8 cellular contexts compared by ENCODE assay signal in genomic region chr16:28845173-28846079, GRCh38. TPM values are rescaled to one million over a fixed set of nuclear protein-coding genes. Genes with fewer than 3 reads are reported as not detected.
DNase-seq lines count a peak whose midpoint lies in the region; ATAC-seq and TF ChIP-seq lines count a peak whose summit lies in the region.

No MANE protein-coding gene starts in this region.

- no peak for TF ChIP-seq CTCF in PC-9 (conservative IDR thresholded peaks at IDR 0.05)
- TF ChIP-seq CTCF in lower lobe of right lung (IDR thresholded peaks at IDR 0.05): no peak

- POLR2A ChIA-PET in PC-9 (lab: Charles Lee; ENCODE audit: unreplicated experiment): interaction anchor here (0.5 to 2.5 kb wide), 6 partner anchors 14 to 259 kb away, joined by 3 to 29 read pairs (median 6); partner anchors contain the start of genes ATXN2L and SH2B1

- H3K9me3 ChIP-seq in PC-9 (ENCODE audit: insufficient read depth, low read depth) (no peaks in the 10 kb centered on the region), lower lobe of right lung (no peaks in the 10 kb centered on the region), subcutaneous abdominal adipose tissue (ENCODE audit: control insufficient read depth in 5 of 5, low read length in 5 of 5) (no peaks in the 10 kb centered on the region)

- intact Hi-C loops in PC-9 (cut with micrococcal nuclease; ENCODE audit: unreplicated experiment) (loop anchor here (1.0 kb wide), 4 partner anchors 18 to 100 kb away; partner anchors contain the start of genes RABEP2 and SH2B1), lower lobe of right lung (cut with DNase I) (no loop called here)

- H3K9ac ChIP-seq in subcutaneous abdominal adipose tissue (ENCODE audit: low read length in 5 of 5): peak overlapping the region; percentile 68 to 99 (median 94)

- peak overlapping the region; percentile 83 for H3K4me2 ChIP-seq in PC-9

- H3F3A ChIP-seq in PC-9 (ENCODE audit: insufficient read depth, low read depth): peaks cover 46% of the 10 kb centered on the region

- CTCF ChIA-PET in PC-9 (lab: Charles Lee): interaction anchor here (0.5 to 1.0 kb wide), 3 partner anchors 18 to 100 kb away, joined by 3 to 5 read pairs (median 3); partner anchors contain the start of gene SH2B1

- peaks cover 33% of the 10 kb centered on the region for H3K79me2 ChIP-seq in PC-9 (ENCODE audit: low read depth)

- peaks cover 20% of the 10 kb centered on the region; the same call in 1 of the 2 replicates for H3K36me3 ChIP-seq in PC-9 (ENCODE audit: low read depth)
- H3K36me3 ChIP-seq in lower lobe of right lung: peaks cover 42% of the 10 kb centered on the region
- peaks cover 0 to 33% (median 32%) of the 10 kb centered on the region in 5 donors for H3K36me3 ChIP-seq in subcutaneous abdominal adipose tissue (ENCODE audit: control insufficient read depth in 5 of 5, insufficient read depth in 5 of 5, low read length in 5 of 5)

- H3K9me2 ChIP-seq in PC-9 (ENCODE audit: insufficient read depth): no peaks in the 10 kb centered on the region

- peak overlapping the region; percentile 89 for H3K4me3 ChIP-seq in PC-9
- H3K4me3 ChIP-seq in lower lobe of right lung: peak overlapping the region; percentile 88
- H3K4me3 ChIP-seq in subcutaneous abdominal adipose tissue (ENCODE audit: low read depth in 1 of 5, low read length in 5 of 5): peak overlapping the region; percentile 83 to 99 (median 93)

- peak overlapping the region; percentile 35 for H3K27ac ChIP-seq in PC-9
- H3K27ac ChIP-seq in caudate nucleus (ENCODE audit: low read depth, low read length): peak overlapping the region; percentile 56
- H3K27ac ChIP-seq in lower lobe of right lung: peak overlapping the region; percentile 94
- H3K27ac ChIP-seq in subcutaneous abdominal adipose tissue (ENCODE audit: low read depth, low read length): peak overlapping the region; percentile 88

- peak overlapping the region; percentile 82 for H2AFZ ChIP-seq in PC-9

- ATAC-seq in lower lobe of right lung: peak; percentile 11 to 18

- H3K27me3 ChIP-seq in PC-9 (ENCODE audit: insufficient read depth, low read depth) (no peaks in the 10 kb centered on the region), lower lobe of right lung (ENCODE audit: low read depth) (no peaks in the 10 kb centered on the region), subcutaneous abdominal adipose tissue (ENCODE audit: control insufficient read depth in 5 of 5, insufficient read depth in 4 of 5, low read length in 5 of 5) (no peaks in the 10 kb centered on the region)

- H3K4me1 ChIP-seq in PC-9 (replicated peaks; ENCODE audit: insufficient read depth) (peaks cover 8% of the 10 kb centered on the region), lower lobe of right lung (peaks cover 12% of the 10 kb centered on the region), subcutaneous abdominal adipose tissue (ENCODE audit: control insufficient read depth in 5 of 5, insufficient read depth in 5 of 5, low read length in 5 of 5) (peaks cover 6 to 25% (median 24%) of the 10 kb centered on the region in 5 donors)

- H4K20me1 ChIP-seq in PC-9 (ENCODE audit: insufficient read depth): peaks cover 12% of the 10 kb centered on the region

- TSS peak; percentile 51 for BruUV-seq in PC-9 (replicated peaks; lab: Mats Ljungman, UMichigan)

- peak; percentile 21 for DNase-seq in DMS 273 treated with DMSO at 0.1 percent for 48 hours (lab: John Stamatoyannopoulos, UW)
- DNase-seq in HCEC 1CT: peak; percentile 1
- peak; percentile 69 to 74 for DNase-seq in PC-9
- DNase-seq in caudate nucleus (lab: John Stamatoyannopoulos, UW): peak in 3 of 61 donors; percentile 14 to 59 (median 41)
- no peak for DNase-seq in lower lobe of right lung
- no peak for DNase-seq in HPDE6-E6E7 (ENCODE audit: extremely low spot score)
- no peak for DNase-seq in inferior parietal cortex (ENCODE audit: extremely low spot score)

RNA-seq across cellular contexts. Expression of gene TUFM, which starts 0.7 kb away (rescaled TPM):
- total RNA-seq in PC-9 (2021): 342 and 448 TPM in 2 replicates
- total RNA-seq in lower lobe of right lung: 112 TPM

RNA-seq across cellular contexts. Expression of gene SH2B1, which starts 18.2 kb away (rescaled TPM):
- total RNA-seq in PC-9 (2021) (105 and 110 TPM in 2 replicates), lower lobe of right lung (49.0 TPM)

RNA-seq across cellular contexts. Expression of gene ATXN2L, which starts 22.6 kb away (rescaled TPM):
- total RNA-seq in PC-9 (2021) (298 and 356 TPM in 2 replicates), lower lobe of right lung (145 TPM)

RNA-seq across cellular contexts. Expression of gene ATP2A1, which starts 32.9 kb away (rescaled TPM):
- 8.3 and 10.7 TPM in 2 replicates for total RNA-seq in PC-9 (2021)
- 0.38 TPM for total RNA-seq in lower lobe of right lung

Comparison
In these comparisons a context has a peak if more than half of its experiments do, and no peak if none do; other contexts are left out.
1. DNase-seq: peak in DMS 273 treated with DMSO at 0.1 percent for 48 hours (single experiment), HCEC 1CT (single experiment) and PC-9 (2 of 2); none in lower lobe of right lung (single experiment), HPDE6-E6E7 (single experiment) and inferior parietal cortex (single experiment).
2. H3K27ac ChIP-seq: peak in every context shown above with its lines; median percentile 94 in lower lobe of right lung; 88 in subcutaneous abdominal adipose tissue; 56 in caudate nucleus; 35 in PC-9.
3. Peak in every context shown above with its lines, with median percentiles within 50 percentile points of each other: H3K4me3 ChIP-seq.